22 cellular contexts compared by ENCODE assay signal in the genomic region with DNA sequence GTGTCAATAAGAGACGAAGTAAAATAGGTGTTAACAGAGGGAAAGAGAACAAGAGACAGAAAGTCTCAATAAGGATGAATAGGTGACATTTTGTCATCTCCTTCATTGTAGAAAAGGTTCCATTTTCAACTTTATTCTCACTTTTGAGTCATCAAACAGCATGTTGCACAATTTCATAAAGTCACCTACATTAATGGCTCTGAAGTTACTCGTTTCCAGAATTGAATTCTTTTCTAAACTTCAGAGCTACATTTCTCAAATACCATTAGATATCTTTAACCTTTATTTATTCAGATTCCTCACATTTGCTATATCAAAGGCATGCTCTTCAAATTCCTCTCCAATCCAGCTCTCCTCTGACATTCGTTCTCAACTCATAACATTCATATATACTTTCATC.
"Had no signal": no experiment of that assay in that cellular context is flagged by ENCODE, and none has a peak within 500 bp of the region (broad histone marks: within the 10 kb centered on the region; RNA-seq: fewer than 3 reads in every experiment).

No MANE protein-coding gene starts in this region.

- H3K9ac ChIP-seq: parathyroid adenoma had no signal

- ATAC-seq: activated CD8-positive, alpha-beta T cell treated with anti-CD3 and anti-CD28 coated beads, Interleukin-2, amount 10 ng/mL, durations not matched to agents 7 days and 5 days; activated naive CD8-positive, alpha-beta T cell treated with anti-CD3 and anti-CD28 coated beads, Interleukin-2, amount 50 U/mL, for 24 hours; activated T-cell treated with anti-CD3 and anti-CD28 coated beads, Interleukin-2, amount 50 U/mL, for 4 hours; lower lobe of right lung; natural killer cell treated with Interleukin-12 subunit alpha and Interleukin-12 subunit beta and Interleukin-15 and Interleukin-18, amount 100 ng/mL, for 72 hours; stimulated activated naive CD8-positive, alpha-beta T cell treated with anti-CD3 and anti-CD28 coated beads, Interleukin-15, Interleukin-2, amounts not matched to agents 100 U/mL and 50 U/mL, for 24 hours; T-cell had no signal

- DNase-seq: activated CD4-positive, alpha-beta T cell treated with anti-CD3 and anti-CD28 coated beads, Interleukin-2, amount 10 ng/mL, durations not matched to agents 24 days and 14 days; activated CD4-positive, CD25-positive, alpha-beta regulatory T cell; activated CD8-positive, alpha-beta T cell treated with anti-CD3 and anti-CD28 coated beads, Interleukin-2, amount 10 ng/mL, durations not matched to agents 7 days and 5 days; activated naive CD4-positive, alpha-beta T cell treated with anti-CD3 and anti-CD28 coated beads, Interleukin-2, amount 10 ng/mL, durations not matched to agents 7 days and 5 days; activated naive CD8-positive, alpha-beta T cell treated with anti-CD3 and anti-CD28 coated beads, Interleukin-2, amount 50 U/mL, for 24 hours; activated T-cell treated with anti-CD3 and anti-CD28 coated beads, Interleukin-2, amount 50 U/mL, for 4 hours; effector CD4-positive, alpha-beta T cell; esophagus squamous epithelium; foreskin melanocyte; glutamatergic neuron; hippocampal formation; islet precursor cell; lower lobe of right lung; stimulated activated CD4-positive, alpha-beta T cell treated with anti-CD3 and anti-CD28 coated beads, Interleukin-2, amount 100 ng/mL, for 24 hours; stimulated activated naive CD8-positive, alpha-beta T cell treated with anti-CD3 and anti-CD28 coated beads, Interleukin-15, Interleukin-2, amounts not matched to agents 100 U/mL and 50 U/mL, for 24 hours; T-cell had no signal

- H2AFZ ChIP-seq: parathyroid adenoma had no signal

- H3K9me3 ChIP-seq: ascending aorta, breast epithelium, esophagus squamous epithelium, lower lobe of right lung, neutrophil, tibial nerve had no signal

- H3K27ac ChIP-seq: ascending aorta, breast epithelium, esophagus squamous epithelium, lower lobe of right lung, neutrophil, parathyroid adenoma, tibial nerve had no signal

- H3K36me3 ChIP-seq: ascending aorta, breast epithelium, esophagus squamous epithelium, lower lobe of right lung, neutrophil, tibial nerve had no signal

- H3K27me3 ChIP-seq: ascending aorta, breast epithelium, esophagus squamous epithelium, neutrophil, tibial nerve had no signal

- H3K4me1 ChIP-seq: ascending aorta, breast epithelium, esophagus squamous epithelium, lower lobe of right lung, parathyroid adenoma, tibial nerve had no signal

- H3K4me3 ChIP-seq: ascending aorta, breast epithelium, esophagus squamous epithelium, lower lobe of right lung, tibial nerve had no signal

- H3K79me2 ChIP-seq: parathyroid adenoma had no signal
